24 cellular contexts compared by ENCODE assay signal in the genomic region with DNA sequence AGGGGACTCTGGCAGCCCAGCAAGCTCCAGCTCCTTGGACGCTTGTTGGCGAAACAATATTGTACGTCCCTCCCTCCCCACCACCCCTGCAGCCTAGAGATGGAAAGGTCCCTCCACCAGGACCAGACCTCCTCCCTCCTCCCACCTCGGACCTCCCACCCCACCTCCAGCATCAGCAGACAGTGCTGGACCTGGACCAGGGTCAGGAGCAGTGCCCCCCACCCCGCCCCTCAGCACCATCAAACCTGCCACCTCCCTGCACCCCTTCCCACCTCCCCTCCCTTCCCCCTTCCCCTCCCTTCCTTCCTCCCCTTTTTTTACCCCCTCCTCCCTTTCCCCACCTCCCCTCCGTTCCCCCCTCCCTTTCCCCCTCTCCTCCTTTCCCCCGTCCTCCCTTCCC.
A peak's percentile ranks its signal among the peaks of the same experiment; 100 is the strongest.
DNase-seq lines count a peak whose midpoint lies in the region; ATAC-seq, FAIRE-seq and TF ChIP-seq lines count a peak whose summit lies in the region.
"Had no signal": no experiment of that assay in that cellular context is flagged by ENCODE, and none has a peak within 500 bp of the region (broad histone marks: within the 10 kb centered on the region; RNA-seq: fewer than 3 reads in every experiment).

No MANE protein-coding gene starts in this region.

- H2BK5ac ChIP-seq in neuronal stem cell (ENCODE audit: low read length), result no peak overlapping the region

- H3K18ac ChIP-seq in neuronal stem cell (ENCODE audit: low read length), result no peak overlapping the region

- no peak for DNase-seq in HTR-8/SVneo (ENCODE audit: insufficient read length, low spot score)
- DNase-seq in RWPE2 (ENCODE audit: low spot score), result peak; percentile 69
- no peak for DNase-seq in neuronal stem cell (ENCODE audit: low spot score)
- DNase-seq in sigmoid colon, result peak; percentile 24
- DNase-seq in NK-92 treated with Interleukin-12 subunit alpha and Interleukin-12 subunit beta, amount 100 ng/mL, for 24 hours (lab: John Stamatoyannopoulos, UW), result no peak
- no peak for DNase-seq in activated CD4-positive, alpha-beta T cell treated with anti-CD3 and anti-CD28 coated beads, Interleukin-2, amount 10 ng/mL, durations not matched to agents 7 days and 5 days
- DNase-seq: 8988T; ACHN; C1 segment of cervical spinal cord; Calu3; CD4-positive, alpha-beta memory T cell; COR-L47; DMS53; DMS79 treated with DMSO at 0.1 percent for 48 hours; GF-D8; GOT3; HFFc6 had no signal

- no peaks in the 10 kb centered on the region for H3K79me1 ChIP-seq in neuronal stem cell (ENCODE audit: low read depth, low read length)

- no peak overlapping the region for H2BK12ac ChIP-seq in neuronal stem cell (ENCODE audit: low read length)

- POLR2A ChIA-PET in activated CD4-positive, alpha-beta T cell treated with anti-CD3 and anti-CD28 coated beads, Interleukin-2, amount 10 ng/mL, durations not matched to agents 7 days and 5 days (lab: Charles Lee), result no interaction called here

- H3K9me3 Mint-ChIP-seq in activated CD4-positive, alpha-beta T cell treated with anti-CD3 and anti-CD28 coated beads, Interleukin-2, amount 10 ng/mL, durations not matched to agents 7 days and 5 days, result no peaks in the 10 kb centered on the region
- H3K9me3 Mint-ChIP-seq: HFFc6 had no signal

- peak overlapping the region; percentile 82 for H3K14ac ChIP-seq in neuronal stem cell (ENCODE audit: low read length)

- H3K23ac ChIP-seq in neuronal stem cell (ENCODE audit: low read depth, low read length, poor library complexity), result no peak overlapping the region

- H3K9ac ChIP-seq in neuronal stem cell (ENCODE audit: low read depth, low read length, poor library complexity), result no peak overlapping the region

- H3K9me3 ChIP-seq in RWPE2 (ENCODE audit: severe bottlenecking) (no peaks in the 10 kb centered on the region), neuronal stem cell (replicated peaks in 1 of 2; ENCODE audit: control insufficient read depth in 2 of 2, insufficient read depth in 1 of 2, low read depth in 1 of 2, low read length in 2 of 2) (peaks cover 0 to 3% of the 10 kb centered on the region in 2 donors), sigmoid colon (no peaks in the 10 kb centered on the region)
- H3K9me3 ChIP-seq: A549, HAP-1 had no signal

- TF ChIP-seq CTCF in RWPE2 (IDR thresholded peaks at IDR 0.05; ENCODE audit: poor library complexity, severe bottlenecking) (no peak), sigmoid colon (IDR thresholded peaks at IDR 0.05) (no peak)

- CTCF ChIA-PET in activated CD4-positive, alpha-beta T cell treated with anti-CD3 and anti-CD28 coated beads, Interleukin-2, amount 10 ng/mL, durations not matched to agents 7 days and 5 days (lab: Charles Lee), result no interaction called here

- H2BK15ac ChIP-seq in neuronal stem cell (ENCODE audit: low read length), result peak overlapping the region; percentile 81

- no peak overlapping the region for H2AK5ac ChIP-seq in neuronal stem cell (ENCODE audit: low read depth, low read length)

- ATAC-seq in RWPE2 (ENCODE audit: low read depth) (no peak), GM19395 (IDR thresholded peaks at IDR 0.05; ENCODE audit: unreplicated experiment) (no peak), HG02588 (IDR thresholded peaks at IDR 0.05; ENCODE audit: unreplicated experiment) (no peak)

- no peak overlapping the region for H3K4me2 ChIP-seq in neuronal stem cell (ENCODE audit: insufficient read depth, low read length, poor library complexity, severe bottlenecking)
- H3K4me2 ChIP-seq: A549 had no signal

- no peak overlapping the region for H3K4me3 Mint-ChIP-seq in activated CD4-positive, alpha-beta T cell treated with anti-CD3 and anti-CD28 coated beads, Interleukin-2, amount 10 ng/mL, durations not matched to agents 7 days and 5 days
- H3K4me3 Mint-ChIP-seq: HFFc6 had no signal

- no peak overlapping the region for H3K27ac ChIP-seq in RWPE2 (ENCODE audit: poor library complexity, severe bottlenecking)
- no peak overlapping the region for H3K27ac ChIP-seq in neuronal stem cell (replicated peaks; ENCODE audit: low read length)
- H3K27ac ChIP-seq in sigmoid colon, result no peak overlapping the region
- H3K27ac ChIP-seq: A549 had no signal

- H3K4me3 ChIP-seq in RWPE2 (ENCODE audit: severe bottlenecking) (no peak overlapping the region), neuronal stem cell (ENCODE audit: low read length in 2 of 2) (no peak overlapping the region), sigmoid colon (no peak overlapping the region)
- H3K4me3 ChIP-seq: A549, HAP-1 had no signal

- H3K27me3 Mint-ChIP-seq in activated CD4-positive, alpha-beta T cell treated with anti-CD3 and anti-CD28 coated beads, Interleukin-2, amount 10 ng/mL, durations not matched to agents 7 days and 5 days, result peaks cover 15% of the 10 kb centered on the region

- peaks cover 38% of the 10 kb centered on the region for H3K27me3 ChIP-seq in RWPE2 (ENCODE audit: insufficient read depth, poor library complexity, severe bottlenecking)
- H3K27me3 ChIP-seq in neuronal stem cell (ENCODE audit: control insufficient read depth in 3 of 3, insufficient read depth in 3 of 3, low read depth in 1 of 3, low read length in 3 of 3), result peaks cover 0 to 6% (median 0%) of the 10 kb centered on the region in 3 experiments
- peaks cover 10 to 39% (median 28%) of the 10 kb centered on the region in 3 donors for H3K27me3 ChIP-seq in sigmoid colon

- H2AFZ ChIP-seq in neuronal stem cell (ENCODE audit: low read length), result no peak overlapping the region

- H3K4ac ChIP-seq in neuronal stem cell (ENCODE audit: low read length), result no peak overlapping the region

- no peaks in the 10 kb centered on the region for H3K36me3 Mint-ChIP-seq in activated CD4-positive, alpha-beta T cell treated with anti-CD3 and anti-CD28 coated beads, Interleukin-2, amount 10 ng/mL, durations not matched to agents 7 days and 5 days (ENCODE audit: low read depth)

- peak; percentile 58 for FAIRE-seq in HTR-8/SVneo (lab: Jason Lieb, UNC)
- FAIRE-seq: A549, GM12891, GM18507, H54 had no signal

- H2BK120ac ChIP-seq in neuronal stem cell (ENCODE audit: low read depth, low read length), result no peak overlapping the region

- TF ChIP-seq EP300 in sigmoid colon (IDR thresholded peaks at IDR 0.05), result no peak

- H3K36me3 ChIP-seq in RWPE2 (ENCODE audit: low read depth), result peaks cover 4% of the 10 kb centered on the region; the same call in 1 of the 2 replicates
- H3K36me3 ChIP-seq in neuronal stem cell (replicated peaks in 1 of 2; ENCODE audit: control insufficient read depth in 2 of 2, insufficient read depth in 2 of 2, low read length in 2 of 2), result peaks cover 3 to 9% of the 10 kb centered on the region in 2 donors
- H3K36me3 ChIP-seq in sigmoid colon, result peaks cover 0 to 3% (median 1%) of the 10 kb centered on the region in 4 donors
- H3K36me3 ChIP-seq: HAP-1 had no signal

- intact Hi-C loops in sigmoid colon (cut with DNase I), result no loop called here

- H4K8ac ChIP-seq in neuronal stem cell (ENCODE audit: low read depth, low read length), result no peak overlapping the region

- H3K4me1 Mint-ChIP-seq in activated CD4-positive, alpha-beta T cell treated with anti-CD3 and anti-CD28 coated beads, Interleukin-2, amount 10 ng/mL, durations not matched to agents 7 days and 5 days, result no peaks in the 10 kb centered on the region

- TF ChIP-seq POLR2A in sigmoid colon (IDR thresholded peaks at IDR 0.05), result no peak

- H3K4me1 ChIP-seq in RWPE2 (ENCODE audit: insufficient read depth, poor library complexity, severe bottlenecking), result no peaks in the 10 kb centered on the region
- peaks cover 0 to 2% of the 10 kb centered on the region in 2 donors for H3K4me1 ChIP-seq in neuronal stem cell (ENCODE audit: control insufficient read depth in 2 of 2, insufficient read depth in 1 of 2, low read depth in 1 of 2, low read length in 2 of 2)
- peaks cover 0 to 5% (median 0%) of the 10 kb centered on the region in 4 donors for H3K4me1 ChIP-seq in sigmoid colon
- H3K4me1 ChIP-seq: A549, HAP-1 had no signal

- 67% methylated on average over 1 of the region's 7 CpGs; no CpG with 5 or more reads in 1 of the 2 donors for WGBS in neuronal stem cell (ENCODE audit: extremely low coverage in 2 of 2, insufficient read length in 2 of 2, insufficient replicate concordance in 1 of 2), 2 donors
- 66 to 68% methylated on average over 7 of the region's 7 CpGs for WGBS in sigmoid colon, 2 donors

- H3K27ac Mint-ChIP-seq in activated CD4-positive, alpha-beta T cell treated with anti-CD3 and anti-CD28 coated beads, Interleukin-2, amount 10 ng/mL, durations not matched to agents 7 days and 5 days, result no peak overlapping the region
- H3K27ac Mint-ChIP-seq: CD4-positive, alpha-beta memory T cell; HFFc6 had no signal

- no peak overlapping the region for H4K91ac ChIP-seq in neuronal stem cell (ENCODE audit: low read depth, low read length, poor library complexity)

Comparison
In these comparisons a context has a peak if more than half of its experiments do, and no peak if none do; other contexts are left out.
1. DNase-seq: peak in RWPE2 (single experiment) and sigmoid colon (single experiment); none in HTR-8/SVneo (single experiment), neuronal stem cell (single experiment), NK-92 treated with Interleukin-12 subunit alpha and Interleukin-12 subunit beta, amount 100 ng/mL, for 24 hours (single experiment) and activated CD4-positive, alpha-beta T cell treated with anti-CD3 and anti-CD28 coated beads, Interleukin-2, amount 10 ng/mL, durations not matched to agents 7 days and 5 days (single experiment).